ENCODE assay signal across 2 cellular contexts in the genomic region with DNA sequence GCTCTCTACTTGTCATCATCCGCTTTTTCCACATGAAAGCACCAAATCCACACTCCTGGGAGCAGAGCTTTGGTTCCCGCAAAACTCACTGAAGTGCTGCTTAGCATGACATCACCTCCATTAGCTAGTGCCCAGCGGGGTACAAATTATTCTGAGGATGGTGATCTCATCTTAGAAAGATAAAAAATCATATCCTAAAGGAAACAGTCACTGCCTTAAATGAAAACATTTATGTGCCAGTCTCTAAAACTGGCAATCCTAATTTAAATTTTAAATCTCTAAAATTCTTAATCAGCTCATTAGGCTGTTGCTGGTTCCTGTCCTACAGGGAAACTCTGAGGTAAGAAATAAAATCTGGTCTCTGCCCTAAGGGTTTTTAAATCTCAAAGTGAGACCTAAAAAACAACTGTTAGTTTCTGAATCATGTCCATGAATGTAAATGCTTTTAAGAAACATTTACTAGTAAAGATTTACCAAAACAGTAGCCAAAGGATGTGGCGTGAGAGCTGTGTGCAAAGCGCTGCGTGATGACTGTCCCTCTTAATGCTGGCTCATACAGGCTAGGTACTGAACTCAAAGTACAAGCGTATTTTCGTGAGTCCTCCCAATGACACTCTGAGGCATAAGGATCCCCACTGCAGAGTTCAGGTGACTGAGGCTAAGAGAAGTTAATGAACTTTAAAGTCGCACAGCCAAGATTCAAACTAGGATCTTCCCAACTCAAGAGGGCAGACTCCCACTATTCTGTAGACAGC.
TF ChIP-seq lines count a peak whose summit lies in the region.

No MANE protein-coding gene starts in this region.

TF ChIP-seq in K562, 482 proteins besides CTCF, POLR2A, EP300 and RAD21 (continues in another document):
- TF ChIP-seq CREB1 (IDR thresholded peaks at IDR 0.05) (no peak), CREB1 (CRISPR knock-in tag; IDR thresholded peaks at IDR 0.05) (no peak), NFRKB (IDR thresholded peaks at IDR 0.05; ENCODE audit: low read depth) (no peak), ZNF584 (CRISPR knock-in tag; IDR thresholded peaks at IDR 0.05; ENCODE audit: low read depth) (no peak), SRSF3 (IDR thresholded peaks at IDR 0.05; ENCODE audit: insufficient read depth, low read length) (no peak), ETS2 (tag; IDR thresholded peaks at IDR 0.05; ENCODE audit: borderline replicate concordance, poor library complexity, severe bottlenecking) (no peak), HNRNPK (IDR thresholded peaks at IDR 0.05; ENCODE audit: low read depth, low read length, poor library complexity, severe bottlenecking) (no peak), SMAD1 (IDR thresholded peaks at IDR 0.05; ENCODE audit: low read depth, low read length, partially characterized antibody) (no peak), HDAC6 (IDR thresholded peaks at IDR 0.05; ENCODE audit: low read depth, low read length) (no peak), CAMTA2 (CRISPR knock-in tag; conservative IDR thresholded peaks at IDR 0.05) (no peak), NR2C1 (IDR thresholded peaks at IDR 0.05) (no peak), NR2C1 (tag; IDR thresholded peaks at IDR 0.05) (no peak), HDGF (IDR thresholded peaks at IDR 0.05) (no peak)
- TF ChIP-seq, protein P1, sequence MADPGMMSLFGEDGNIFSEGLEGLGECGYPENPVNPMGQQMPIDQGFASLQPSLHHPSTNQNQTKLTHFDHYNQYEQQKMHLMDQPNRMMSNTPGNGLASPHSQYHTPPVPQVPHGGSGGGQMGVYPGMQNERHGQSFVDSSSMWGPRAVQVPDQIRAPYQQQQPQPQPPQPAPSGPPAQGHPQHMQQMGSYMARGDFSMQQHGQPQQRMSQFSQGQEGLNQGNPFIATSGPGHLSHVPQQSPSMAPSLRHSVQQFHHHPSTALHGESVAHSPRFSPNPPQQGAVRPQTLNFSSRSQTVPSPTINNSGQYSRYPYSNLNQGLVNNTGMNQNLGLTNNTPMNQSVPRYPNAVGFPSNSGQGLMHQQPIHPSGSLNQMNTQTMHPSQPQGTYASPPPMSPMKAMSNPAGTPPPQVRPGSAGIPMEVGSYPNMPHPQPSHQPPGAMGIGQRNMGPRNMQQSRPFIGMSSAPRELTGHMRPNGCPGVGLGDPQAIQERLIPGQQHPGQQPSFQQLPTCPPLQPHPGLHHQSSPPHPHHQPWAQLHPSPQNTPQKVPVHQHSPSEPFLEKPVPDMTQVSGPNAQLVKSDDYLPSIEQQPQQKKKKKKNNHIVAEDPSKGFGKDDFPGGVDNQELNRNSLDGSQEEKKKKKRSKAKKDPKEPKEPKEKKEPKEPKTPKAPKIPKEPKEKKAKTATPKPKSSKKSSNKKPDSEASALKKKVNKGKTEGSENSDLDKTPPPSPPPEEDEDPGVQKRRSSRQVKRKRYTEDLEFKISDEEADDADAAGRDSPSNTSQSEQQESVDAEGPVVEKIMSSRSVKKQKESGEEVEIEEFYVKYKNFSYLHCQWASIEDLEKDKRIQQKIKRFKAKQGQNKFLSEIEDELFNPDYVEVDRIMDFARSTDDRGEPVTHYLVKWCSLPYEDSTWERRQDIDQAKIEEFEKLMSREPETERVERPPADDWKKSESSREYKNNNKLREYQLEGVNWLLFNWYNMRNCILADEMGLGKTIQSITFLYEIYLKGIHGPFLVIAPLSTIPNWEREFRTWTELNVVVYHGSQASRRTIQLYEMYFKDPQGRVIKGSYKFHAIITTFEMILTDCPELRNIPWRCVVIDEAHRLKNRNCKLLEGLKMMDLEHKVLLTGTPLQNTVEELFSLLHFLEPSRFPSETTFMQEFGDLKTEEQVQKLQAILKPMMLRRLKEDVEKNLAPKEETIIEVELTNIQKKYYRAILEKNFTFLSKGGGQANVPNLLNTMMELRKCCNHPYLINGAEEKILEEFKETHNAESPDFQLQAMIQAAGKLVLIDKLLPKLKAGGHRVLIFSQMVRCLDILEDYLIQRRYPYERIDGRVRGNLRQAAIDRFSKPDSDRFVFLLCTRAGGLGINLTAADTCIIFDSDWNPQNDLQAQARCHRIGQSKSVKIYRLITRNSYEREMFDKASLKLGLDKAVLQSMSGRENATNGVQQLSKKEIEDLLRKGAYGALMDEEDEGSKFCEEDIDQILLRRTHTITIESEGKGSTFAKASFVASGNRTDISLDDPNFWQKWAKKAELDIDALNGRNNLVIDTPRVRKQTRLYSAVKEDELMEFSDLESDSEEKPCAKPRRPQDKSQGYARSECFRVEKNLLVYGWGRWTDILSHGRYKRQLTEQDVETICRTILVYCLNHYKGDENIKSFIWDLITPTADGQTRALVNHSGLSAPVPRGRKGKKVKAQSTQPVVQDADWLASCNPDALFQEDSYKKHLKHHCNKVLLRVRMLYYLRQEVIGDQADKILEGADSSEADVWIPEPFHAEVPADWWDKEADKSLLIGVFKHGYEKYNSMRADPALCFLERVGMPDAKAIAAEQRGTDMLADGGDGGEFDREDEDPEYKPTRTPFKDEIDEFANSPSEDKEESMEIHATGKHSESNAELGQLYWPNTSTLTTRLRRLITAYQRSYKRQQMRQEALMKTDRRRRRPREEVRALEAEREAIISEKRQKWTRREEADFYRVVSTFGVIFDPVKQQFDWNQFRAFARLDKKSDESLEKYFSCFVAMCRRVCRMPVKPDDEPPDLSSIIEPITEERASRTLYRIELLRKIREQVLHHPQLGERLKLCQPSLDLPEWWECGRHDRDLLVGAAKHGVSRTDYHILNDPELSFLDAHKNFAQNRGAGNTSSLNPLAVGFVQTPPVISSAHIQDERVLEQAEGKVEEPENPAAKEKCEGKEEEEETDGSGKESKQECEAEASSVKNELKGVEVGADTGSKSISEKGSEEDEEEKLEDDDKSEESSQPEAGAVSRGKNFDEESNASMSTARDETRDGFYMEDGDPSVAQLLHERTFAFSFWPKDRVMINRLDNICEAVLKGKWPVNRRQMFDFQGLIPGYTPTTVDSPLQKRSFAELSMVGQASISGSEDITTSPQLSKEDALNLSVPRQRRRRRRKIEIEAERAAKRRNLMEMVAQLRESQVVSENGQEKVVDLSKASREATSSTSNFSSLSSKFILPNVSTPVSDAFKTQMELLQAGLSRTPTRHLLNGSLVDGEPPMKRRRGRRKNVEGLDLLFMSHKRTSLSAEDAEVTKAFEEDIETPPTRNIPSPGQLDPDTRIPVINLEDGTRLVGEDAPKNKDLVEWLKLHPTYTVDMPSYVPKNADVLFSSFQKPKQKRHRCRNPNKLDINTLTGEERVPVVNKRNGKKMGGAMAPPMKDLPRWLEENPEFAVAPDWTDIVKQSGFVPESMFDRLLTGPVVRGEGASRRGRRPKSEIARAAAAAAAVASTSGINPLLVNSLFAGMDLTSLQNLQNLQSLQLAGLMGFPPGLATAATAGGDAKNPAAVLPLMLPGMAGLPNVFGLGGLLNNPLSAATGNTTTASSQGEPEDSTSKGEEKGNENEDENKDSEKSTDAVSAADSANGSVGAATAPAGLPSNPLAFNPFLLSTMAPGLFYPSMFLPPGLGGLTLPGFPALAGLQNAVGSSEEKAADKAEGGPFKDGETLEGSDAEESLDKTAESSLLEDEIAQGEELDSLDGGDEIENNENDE (IDR thresholded peaks at IDR 0.05; ENCODE audit: low read depth, low read length): no peak
- TF ChIP-seq, protein P2, sequence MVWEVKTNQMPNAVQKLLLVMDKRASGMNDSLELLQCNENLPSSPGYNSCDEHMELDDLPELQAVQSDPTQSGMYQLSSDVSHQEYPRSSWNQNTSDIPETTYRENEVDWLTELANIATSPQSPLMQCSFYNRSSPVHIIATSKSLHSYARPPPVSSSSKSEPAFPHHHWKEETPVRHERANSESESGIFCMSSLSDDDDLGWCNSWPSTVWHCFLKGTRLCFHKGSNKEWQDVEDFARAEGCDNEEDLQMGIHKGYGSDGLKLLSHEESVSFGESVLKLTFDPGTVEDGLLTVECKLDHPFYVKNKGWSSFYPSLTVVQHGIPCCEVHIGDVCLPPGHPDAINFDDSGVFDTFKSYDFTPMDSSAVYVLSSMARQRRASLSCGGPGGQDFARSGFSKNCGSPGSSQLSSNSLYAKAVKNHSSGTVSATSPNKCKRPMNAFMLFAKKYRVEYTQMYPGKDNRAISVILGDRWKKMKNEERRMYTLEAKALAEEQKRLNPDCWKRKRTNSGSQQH (CRISPR knock-in tag; IDR thresholded peaks at IDR 0.05): no peak

TF ChIP-seq in neural cell, 6 proteins besides CTCF, POLR2A, EP300 and RAD21:
- TF ChIP-seq POLR2AphosphoS5 (IDR thresholded peaks at IDR 0.05): peak; percentile 13
- no peak for TF ChIP-seq SMC3 (conservative IDR thresholded peaks at IDR 0.05; ENCODE audit: poor library complexity)
TF ChIP-seq in neural cell: peak in this region for 1.
